Comparison of ENCODE assay signal across 1 cellular context in the genomic region with DNA sequence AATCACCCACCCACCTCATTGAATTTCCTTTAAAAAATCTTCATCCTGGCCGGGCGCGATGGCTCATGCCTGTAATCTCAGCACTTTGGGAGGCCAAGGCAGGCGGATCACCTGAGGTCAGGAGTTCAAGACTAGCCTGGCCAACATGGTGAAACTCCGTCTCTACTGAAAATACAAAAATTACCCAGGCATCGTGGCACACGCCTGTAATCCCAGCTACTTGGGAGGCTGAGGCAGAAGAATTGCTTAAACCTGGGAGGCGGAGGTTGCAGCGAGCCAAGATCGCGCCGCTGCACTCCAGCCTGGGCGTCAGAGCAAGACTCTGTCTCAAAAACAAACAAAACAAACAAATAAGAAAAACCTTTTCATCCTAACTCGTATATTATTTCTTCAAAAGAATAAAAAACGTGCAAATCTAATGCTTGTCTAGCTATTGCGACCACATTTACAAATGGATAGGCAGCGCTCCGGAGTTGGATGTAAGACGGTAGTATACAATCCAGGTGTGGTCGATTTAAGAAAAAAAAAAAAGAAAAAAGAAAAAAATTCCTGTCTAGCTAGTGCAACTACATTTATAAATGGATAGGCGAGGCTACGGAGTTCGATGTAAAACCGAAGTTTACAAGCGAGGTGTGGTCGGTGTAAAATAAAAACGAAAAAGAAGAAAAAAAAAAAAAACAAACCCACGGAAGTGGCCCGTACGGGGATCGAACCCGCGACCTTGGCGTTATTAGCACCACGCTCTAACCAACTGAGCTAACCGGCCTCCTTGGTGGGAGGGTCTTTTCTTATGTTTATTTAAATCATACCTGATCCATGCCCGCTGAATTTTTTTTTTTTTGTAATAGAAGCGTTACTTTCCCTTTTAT.
A peak's percentile ranks its signal among the peaks of the same experiment; 100 is the strongest.
TF ChIP-seq lines count a peak whose summit lies in the region.
"Not testable (repeated sequence)": the region's sequence is repeated elsewhere in the genome, so short reads cannot be mapped to it uniquely, and the experiment has no call there.

No MANE protein-coding gene starts in this region.

TF ChIP-seq in K562, 482 proteins besides CTCF, POLR2A, EP300 and RAD21 (continued from another document and continues in another):
- peak; percentile 47; the same call in 1 of the 2 replicates for TF ChIP-seq SMARCE1 (IDR thresholded peaks at IDR 0.05)
- peak; percentile 43 for TF ChIP-seq SNIP1 (IDR thresholded peaks at IDR 0.05; ENCODE audit: low read depth)
- TF ChIP-seq ZNF431 (CRISPR knock-in tag; IDR thresholded peaks at IDR 0.05), result 0 out of 2 replicates have a peak, but pooled peaks have one; percentile 4
- 0 out of 2 replicates have a peak, but pooled peaks have one; percentile 11 for TF ChIP-seq ELF1 (tag; IDR thresholded peaks at IDR 0.05)
- TF ChIP-seq, protein P1, sequence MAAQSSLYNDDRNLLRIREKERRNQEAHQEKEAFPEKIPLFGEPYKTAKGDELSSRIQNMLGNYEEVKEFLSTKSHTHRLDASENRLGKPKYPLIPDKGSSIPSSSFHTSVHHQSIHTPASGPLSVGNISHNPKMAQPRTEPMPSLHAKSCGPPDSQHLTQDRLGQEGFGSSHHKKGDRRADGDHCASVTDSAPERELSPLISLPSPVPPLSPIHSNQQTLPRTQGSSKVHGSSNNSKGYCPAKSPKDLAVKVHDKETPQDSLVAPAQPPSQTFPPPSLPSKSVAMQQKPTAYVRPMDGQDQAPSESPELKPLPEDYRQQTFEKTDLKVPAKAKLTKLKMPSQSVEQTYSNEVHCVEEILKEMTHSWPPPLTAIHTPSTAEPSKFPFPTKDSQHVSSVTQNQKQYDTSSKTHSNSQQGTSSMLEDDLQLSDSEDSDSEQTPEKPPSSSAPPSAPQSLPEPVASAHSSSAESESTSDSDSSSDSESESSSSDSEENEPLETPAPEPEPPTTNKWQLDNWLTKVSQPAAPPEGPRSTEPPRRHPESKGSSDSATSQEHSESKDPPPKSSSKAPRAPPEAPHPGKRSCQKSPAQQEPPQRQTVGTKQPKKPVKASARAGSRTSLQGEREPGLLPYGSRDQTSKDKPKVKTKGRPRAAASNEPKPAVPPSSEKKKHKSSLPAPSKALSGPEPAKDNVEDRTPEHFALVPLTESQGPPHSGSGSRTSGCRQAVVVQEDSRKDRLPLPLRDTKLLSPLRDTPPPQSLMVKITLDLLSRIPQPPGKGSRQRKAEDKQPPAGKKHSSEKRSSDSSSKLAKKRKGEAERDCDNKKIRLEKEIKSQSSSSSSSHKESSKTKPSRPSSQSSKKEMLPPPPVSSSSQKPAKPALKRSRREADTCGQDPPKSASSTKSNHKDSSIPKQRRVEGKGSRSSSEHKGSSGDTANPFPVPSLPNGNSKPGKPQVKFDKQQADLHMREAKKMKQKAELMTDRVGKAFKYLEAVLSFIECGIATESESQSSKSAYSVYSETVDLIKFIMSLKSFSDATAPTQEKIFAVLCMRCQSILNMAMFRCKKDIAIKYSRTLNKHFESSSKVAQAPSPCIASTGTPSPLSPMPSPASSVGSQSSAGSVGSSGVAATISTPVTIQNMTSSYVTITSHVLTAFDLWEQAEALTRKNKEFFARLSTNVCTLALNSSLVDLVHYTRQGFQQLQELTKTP (IDR thresholded peaks at IDR 0.05; ENCODE audit: low read depth in 1 of 2, partially characterized antibody in 2 of 2), result peak; percentile 72 to 78
- peak; percentile 81 for TF ChIP-seq NCOA4 (IDR thresholded peaks at IDR 0.05; ENCODE audit: partially characterized antibody)
- TF ChIP-seq DNMT1 (IDR thresholded peaks at IDR 0.05), result 0 out of 2 replicates have a peak, but pooled peaks have one; percentile 78
- TF ChIP-seq LCOR (CRISPR knock-in tag; IDR thresholded peaks at IDR 0.05), result peak; percentile 64
- peak in 1 of 2 experiments; percentile 64 for TF ChIP-seq NCOA2 (IDR thresholded peaks at IDR 0.05; ENCODE audit: partially characterized antibody in 2 of 2)
- peak; percentile 71 for TF ChIP-seq PHB2 (IDR thresholded peaks at IDR 0.05; ENCODE audit: low read depth)
- TF ChIP-seq NCOA1 (IDR thresholded peaks at IDR 0.05; ENCODE audit: low read depth), result peak; percentile 54; the same call in 1 of the 2 replicates
- peak; percentile 78; the same call in 1 of the 2 replicates for TF ChIP-seq RFX5 (IDR thresholded peaks at IDR 0.05; ENCODE audit: low read depth, low read length)
- TF ChIP-seq CREM (IDR thresholded peaks at IDR 0.05; ENCODE audit: low read depth), result 0 out of 2 replicates have a peak, but pooled peaks have one; percentile 9
- TF ChIP-seq L3MBTL2 (IDR thresholded peaks at IDR 0.05), result peak; percentile 14; the same call in 1 of the 2 replicates
- TF ChIP-seq HDAC1 (IDR thresholded peaks at IDR 0.05), result peak; percentile 60 to 87; a peak in 2 of 4 replicates
- TF ChIP-seq RB1 (IDR thresholded peaks at IDR 0.05; ENCODE audit: low read depth), result 0 out of 2 replicates have a peak, but pooled peaks have one; percentile 35
- TF ChIP-seq CBFA2T3 (IDR thresholded peaks at IDR 0.05), result peak; percentile 18; the same call in 1 of the 2 replicates
- peak; percentile 25; the same call in 1 of the 2 replicates for TF ChIP-seq MAFK (IDR thresholded peaks at IDR 0.05; ENCODE audit: low read length)
- peak; percentile 64 for TF ChIP-seq BDP1 (IDR thresholded peaks at IDR 0.05; ENCODE audit: insufficient read depth, insufficient read length)
- peak; percentile 45; the same call in 1 of the 2 replicates for TF ChIP-seq PYGO2 (tag; IDR thresholded peaks at IDR 0.05)
- peak; percentile 91 for TF ChIP-seq POLR3A (IDR thresholded peaks at IDR 0.05; ENCODE audit: borderline replicate concordance, extremely low read depth, insufficient read depth, insufficient read length)
- TF ChIP-seq CBX3 (IDR thresholded peaks at IDR 0.05; ENCODE audit: borderline replicate concordance in 1 of 2, low read length in 2 of 2), result peak in 1 of 2 experiments; percentile 36; a peak in 1 of 3 replicates
- TF ChIP-seq, protein P2, sequence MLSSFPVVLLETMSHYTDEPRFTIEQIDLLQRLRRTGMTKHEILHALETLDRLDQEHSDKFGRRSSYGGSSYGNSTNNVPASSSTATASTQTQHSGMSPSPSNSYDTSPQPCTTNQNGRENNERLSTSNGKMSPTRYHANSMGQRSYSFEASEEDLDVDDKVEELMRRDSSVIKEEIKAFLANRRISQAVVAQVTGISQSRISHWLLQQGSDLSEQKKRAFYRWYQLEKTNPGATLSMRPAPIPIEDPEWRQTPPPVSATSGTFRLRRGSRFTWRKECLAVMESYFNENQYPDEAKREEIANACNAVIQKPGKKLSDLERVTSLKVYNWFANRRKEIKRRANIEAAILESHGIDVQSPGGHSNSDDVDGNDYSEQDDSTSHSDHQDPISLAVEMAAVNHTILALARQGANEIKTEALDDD (IDR thresholded peaks at IDR 0.05), result peak; percentile 33; the same call in 1 of the 2 replicates
- TF ChIP-seq MECOM (CRISPR knock-in tag; IDR thresholded peaks at IDR 0.05), result 0 out of 2 replicates have a peak, but pooled peaks have one; percentile 22
- TF ChIP-seq, protein P3, sequence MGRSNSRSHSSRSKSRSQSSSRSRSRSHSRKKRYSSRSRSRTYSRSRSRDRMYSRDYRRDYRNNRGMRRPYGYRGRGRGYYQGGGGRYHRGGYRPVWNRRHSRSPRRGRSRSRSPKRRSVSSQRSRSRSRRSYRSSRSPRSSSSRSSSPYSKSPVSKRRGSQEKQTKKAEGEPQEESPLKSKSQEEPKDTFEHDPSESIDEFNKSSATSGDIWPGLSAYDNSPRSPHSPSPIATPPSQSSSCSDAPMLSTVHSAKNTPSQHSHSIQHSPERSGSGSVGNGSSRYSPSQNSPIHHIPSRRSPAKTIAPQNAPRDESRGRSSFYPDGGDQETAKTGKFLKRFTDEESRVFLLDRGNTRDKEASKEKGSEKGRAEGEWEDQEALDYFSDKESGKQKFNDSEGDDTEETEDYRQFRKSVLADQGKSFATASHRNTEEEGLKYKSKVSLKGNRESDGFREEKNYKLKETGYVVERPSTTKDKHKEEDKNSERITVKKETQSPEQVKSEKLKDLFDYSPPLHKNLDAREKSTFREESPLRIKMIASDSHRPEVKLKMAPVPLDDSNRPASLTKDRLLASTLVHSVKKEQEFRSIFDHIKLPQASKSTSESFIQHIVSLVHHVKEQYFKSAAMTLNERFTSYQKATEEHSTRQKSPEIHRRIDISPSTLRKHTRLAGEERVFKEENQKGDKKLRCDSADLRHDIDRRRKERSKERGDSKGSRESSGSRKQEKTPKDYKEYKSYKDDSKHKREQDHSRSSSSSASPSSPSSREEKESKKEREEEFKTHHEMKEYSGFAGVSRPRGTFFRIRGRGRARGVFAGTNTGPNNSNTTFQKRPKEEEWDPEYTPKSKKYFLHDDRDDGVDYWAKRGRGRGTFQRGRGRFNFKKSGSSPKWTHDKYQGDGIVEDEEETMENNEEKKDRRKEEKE (IDR thresholded peaks at IDR 0.05; ENCODE audit: borderline replicate concordance in 1 of 2, control insufficient read depth in 1 of 2, low read depth in 2 of 2, low read length in 1 of 2), result 0 out of 4 replicates have a peak, but pooled peaks of 1 of the 2 experiments have one; percentile 45
- TF ChIP-seq, protein P4, sequence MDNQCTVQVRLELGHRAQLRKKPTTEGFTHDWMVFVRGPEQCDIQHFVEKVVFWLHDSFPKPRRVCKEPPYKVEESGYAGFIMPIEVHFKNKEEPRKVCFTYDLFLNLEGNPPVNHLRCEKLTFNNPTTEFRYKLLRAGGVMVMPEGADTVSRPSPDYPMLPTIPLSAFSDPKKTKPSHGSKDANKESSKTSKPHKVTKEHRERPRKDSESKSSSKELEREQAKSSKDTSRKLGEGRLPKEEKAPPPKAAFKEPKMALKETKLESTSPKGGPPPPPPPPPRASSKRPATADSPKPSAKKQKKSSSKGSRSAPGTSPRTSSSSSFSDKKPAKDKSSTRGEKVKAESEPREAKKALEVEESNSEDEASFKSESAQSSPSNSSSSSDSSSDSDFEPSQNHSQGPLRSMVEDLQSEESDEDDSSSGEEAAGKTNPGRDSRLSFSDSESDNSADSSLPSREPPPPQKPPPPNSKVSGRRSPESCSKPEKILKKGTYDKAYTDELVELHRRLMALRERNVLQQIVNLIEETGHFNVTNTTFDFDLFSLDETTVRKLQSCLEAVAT (IDR thresholded peaks at IDR 0.05), result peak; percentile 91 to 99
- TF ChIP-seq CEBPB (tag; IDR thresholded peaks at IDR 0.05), result peak; percentile 70
- TF ChIP-seq, protein P5, sequence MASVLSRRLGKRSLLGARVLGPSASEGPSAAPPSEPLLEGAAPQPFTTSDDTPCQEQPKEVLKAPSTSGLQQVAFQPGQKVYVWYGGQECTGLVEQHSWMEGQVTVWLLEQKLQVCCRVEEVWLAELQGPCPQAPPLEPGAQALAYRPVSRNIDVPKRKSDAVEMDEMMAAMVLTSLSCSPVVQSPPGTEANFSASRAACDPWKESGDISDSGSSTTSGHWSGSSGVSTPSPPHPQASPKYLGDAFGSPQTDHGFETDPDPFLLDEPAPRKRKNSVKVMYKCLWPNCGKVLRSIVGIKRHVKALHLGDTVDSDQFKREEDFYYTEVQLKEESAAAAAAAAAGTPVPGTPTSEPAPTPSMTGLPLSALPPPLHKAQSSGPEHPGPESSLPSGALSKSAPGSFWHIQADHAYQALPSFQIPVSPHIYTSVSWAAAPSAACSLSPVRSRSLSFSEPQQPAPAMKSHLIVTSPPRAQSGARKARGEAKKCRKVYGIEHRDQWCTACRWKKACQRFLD (CRISPR knock-in tag; IDR thresholded peaks at IDR 0.05), result peak; percentile 83
- TF ChIP-seq TARDBP (IDR thresholded peaks at IDR 0.05), result 0 out of 2 replicates have a peak, but pooled peaks have one; percentile 23
- 0 out of 4 replicates have a peak, but pooled peaks of 1 of the 2 experiments have one; percentile 26 for TF ChIP-seq MAZ (CRISPR knock-in tag; conservative IDR thresholded peaks at IDR 0.05 in 1 of 2, IDR thresholded peaks at IDR 0.05 in 1 of 2)
- peak; percentile 83 to 86 for TF ChIP-seq KDM1A (IDR thresholded peaks at IDR 0.05)
- TF ChIP-seq ARNT (IDR thresholded peaks at IDR 0.05), result peak; percentile 92 to 93
- TF ChIP-seq, protein P6, sequence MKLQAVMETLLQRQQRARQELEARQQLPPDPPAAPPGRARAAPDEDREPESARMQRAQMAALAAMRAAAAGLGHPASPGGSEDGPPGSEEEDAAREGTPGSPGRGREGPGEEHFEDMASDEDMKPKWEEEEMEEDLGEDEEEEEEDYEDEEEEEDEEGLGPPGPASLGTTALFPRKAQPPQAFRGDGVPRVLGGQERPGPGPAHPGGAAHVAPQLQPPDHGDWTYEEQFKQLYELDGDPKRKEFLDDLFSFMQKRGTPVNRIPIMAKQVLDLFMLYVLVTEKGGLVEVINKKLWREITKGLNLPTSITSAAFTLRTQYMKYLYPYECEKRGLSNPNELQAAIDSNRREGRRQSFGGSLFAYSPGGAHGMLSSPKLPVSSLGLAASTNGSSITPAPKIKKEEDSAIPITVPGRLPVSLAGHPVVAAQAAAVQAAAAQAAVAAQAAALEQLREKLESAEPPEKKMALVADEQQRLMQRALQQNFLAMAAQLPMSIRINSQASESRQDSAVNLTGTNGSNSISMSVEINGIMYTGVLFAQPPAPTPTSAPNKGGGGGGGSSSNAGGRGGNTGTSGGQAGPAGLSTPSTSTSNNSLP (IDR thresholded peaks at IDR 0.05; ENCODE audit: borderline replicate concordance, low read depth, low read length), result 0 out of 2 replicates have a peak, but pooled peaks have one; percentile 2
- TF ChIP-seq PHF20 (IDR thresholded peaks at IDR 0.05; ENCODE audit: partially characterized antibody), result peak; percentile 34
- TF ChIP-seq FOXM1 (IDR thresholded peaks at IDR 0.05; ENCODE audit: low read depth), result peak; percentile 46; the same call in 1 of the 2 replicates
- not testable (repeated sequence) for TF ChIP-seq FOXM1 (CRISPR knock-in tag; IDR thresholded peaks at IDR 0.05; ENCODE audit: low read depth)
